In genomic region chr22:28702891-28703290, GRCh38 we compare ENCODE assay signal across 33 cellular contexts.
"Had no signal": no experiment of that assay in that cellular context is flagged by ENCODE, and none has a peak within 500 bp of the region (broad histone marks: within the 10 kb centered on the region; RNA-seq: fewer than 3 reads in every experiment).

No MANE protein-coding gene starts in this region.

- H3K27ac ChIP-seq: adrenal gland, body of pancreas, esophagus muscularis mucosa, foreskin keratinocyte, gastrocnemius medialis, heart right ventricle, VCaP had no signal

- H3K27ac Mint-ChIP-seq: activated CD8-positive, alpha-beta T cell treated with anti-CD3 and anti-CD28 coated beads for 36 hours; activated naive CD4-positive, alpha-beta T cell treated with anti-CD3 and anti-CD28 coated beads for 36 hours; activated naive CD4-positive, alpha-beta T cell treated with anti-CD3 and anti-CD28 coated beads, Interleukin-2, amount 50 U/mL, for 24 hours; activated naive CD8-positive, alpha-beta T cell treated with anti-CD3 and anti-CD28 coated beads for 36 hours; activated naive CD8-positive, alpha-beta T cell treated with anti-CD3 and anti-CD28 coated beads, Interleukin-2, amount 50 U/mL, for 24 hours; activated T-helper 1 cell treated with anti-CD3 and anti-CD28 coated beads, Interleukin-12 subunit alpha, Interleukin-12 subunit beta, Interleukin-2, Interleukin-4 antibody, amounts not matched to agents 30 ng/mL and 10 ng/mL and 1 ng/mL, durations not matched to agents 14 hours and 24 hours and 36 hours; activated T-helper 2 cell treated with anti-CD3 and anti-CD28 coated beads, Interferon-gamma antibody, Interleukin-2, Interleukin-4, amounts not matched to agents 10 μg/mL and 5 μg/mL and 100 μg/mL, durations not matched to agents 14 hours and 24 hours and 36 hours; effector memory CD8-positive, alpha-beta T cell; WTC11 had no signal

- H3K27me3 Mint-ChIP-seq: activated CD8-positive, alpha-beta T cell treated with anti-CD3 and anti-CD28 coated beads for 36 hours; activated naive CD8-positive, alpha-beta T cell treated with anti-CD3 and anti-CD28 coated beads for 36 hours; activated naive CD8-positive, alpha-beta T cell treated with anti-CD3 and anti-CD28 coated beads, Interleukin-2, amount 50 U/mL, for 24 hours; effector memory CD8-positive, alpha-beta T cell had no signal

- DNase-seq: activated CD4-positive, alpha-beta T cell treated with anti-CD3 and anti-CD28 coated beads for 48 hours; activated CD4-positive, alpha-beta T cell treated with anti-CD3 and anti-CD28 coated beads, Interleukin-2, amount 50 U/mL, for 1 hour; activated CD4-positive, alpha-beta T cell treated with anti-CD3 and anti-CD28 coated beads, Interleukin-2, amount 50 U/mL, for 48 hours; activated CD8-positive, alpha-beta memory T cell treated with anti-CD3 and anti-CD28 coated beads for 24 hours; activated CD8-positive, alpha-beta T cell treated with anti-CD3 and anti-CD28 coated beads for 36 hours; activated effector memory CD4-positive, alpha-beta T cell treated with anti-CD3 and anti-CD28 coated beads, Interleukin-2, amount 50 U/mL, for 16 hours; activated naive CD4-positive, alpha-beta T cell treated with anti-CD3 and anti-CD28 coated beads for 36 hours; activated naive CD8-positive, alpha-beta T cell treated with anti-CD3 and anti-CD28 coated beads for 36 hours; activated naive CD8-positive, alpha-beta T cell treated with anti-CD3 and anti-CD28 coated beads, Interleukin-2, amount 50 U/mL, for 24 hours; activated T-cell treated with anti-CD3 and anti-CD28 coated beads, Interleukin-2, amount 50 U/mL, for 4 hours; adrenal gland; amygdala; aorta; body of pancreas; caudate nucleus; cortex of kidney; dermis blood vessel endothelial cell; effector CD4-positive, alpha-beta T cell; effector memory CD8-positive, alpha-beta T cell; erythroblast; foreskin keratinocyte; gastrocnemius medialis; heart right ventricle; T-helper 2 cell had no signal

- H3K27me3 ChIP-seq: adrenal gland, body of pancreas, esophagus muscularis mucosa, foreskin keratinocyte, gastrocnemius medialis, heart right ventricle had no signal

- FAIRE-seq: colon, TTC549 had no signal

- H3K4me3 Mint-ChIP-seq: activated CD8-positive, alpha-beta T cell treated with anti-CD3 and anti-CD28 coated beads for 36 hours; activated naive CD4-positive, alpha-beta T cell treated with anti-CD3 and anti-CD28 coated beads for 36 hours; activated naive CD4-positive, alpha-beta T cell treated with anti-CD3 and anti-CD28 coated beads, Interleukin-2, amount 50 U/mL, for 24 hours; activated naive CD8-positive, alpha-beta T cell treated with anti-CD3 and anti-CD28 coated beads for 36 hours; activated naive CD8-positive, alpha-beta T cell treated with anti-CD3 and anti-CD28 coated beads, Interleukin-2, amount 50 U/mL, for 24 hours; activated T-cell treated with anti-CD3 and anti-CD28 coated beads, Interleukin-2, amount 50 U/mL, for 4 hours; activated T-helper 1 cell treated with anti-CD3 and anti-CD28 coated beads, Interleukin-12 subunit alpha, Interleukin-12 subunit beta, Interleukin-2, Interleukin-4 antibody, amounts not matched to agents 30 ng/mL and 10 ng/mL and 1 ng/mL, durations not matched to agents 14 hours and 24 hours and 36 hours; effector memory CD8-positive, alpha-beta T cell; WTC11 had no signal

- H3K4me1 ChIP-seq: adrenal gland, body of pancreas, esophagus muscularis mucosa, foreskin keratinocyte, gastrocnemius medialis, heart right ventricle had no signal

- H3K4me3 ChIP-seq: adrenal gland, body of pancreas, esophagus muscularis mucosa, gastrocnemius medialis, heart right ventricle had no signal

- H3K9me3 ChIP-seq: adrenal gland, body of pancreas, esophagus muscularis mucosa, gastrocnemius medialis, heart right ventricle had no signal

- H3K9me3 Mint-ChIP-seq: activated CD8-positive, alpha-beta T cell treated with anti-CD3 and anti-CD28 coated beads for 36 hours; activated naive CD4-positive, alpha-beta T cell treated with anti-CD3 and anti-CD28 coated beads for 36 hours; activated naive CD4-positive, alpha-beta T cell treated with anti-CD3 and anti-CD28 coated beads, Interleukin-2, amount 50 U/mL, for 24 hours; activated naive CD8-positive, alpha-beta T cell treated with anti-CD3 and anti-CD28 coated beads for 36 hours; activated naive CD8-positive, alpha-beta T cell treated with anti-CD3 and anti-CD28 coated beads, Interleukin-2, amount 50 U/mL, for 24 hours; activated T-cell treated with anti-CD3 and anti-CD28 coated beads, Interleukin-2, amount 50 U/mL, for 4 hours; activated T-helper 1 cell treated with anti-CD3 and anti-CD28 coated beads, Interleukin-12 subunit alpha, Interleukin-12 subunit beta, Interleukin-2, Interleukin-4 antibody, amounts not matched to agents 30 ng/mL and 10 ng/mL and 1 ng/mL, durations not matched to agents 14 hours and 24 hours and 36 hours; activated T-helper 2 cell treated with anti-CD3 and anti-CD28 coated beads, Interferon-gamma antibody, Interleukin-2, Interleukin-4, amounts not matched to agents 10 μg/mL and 5 μg/mL and 100 μg/mL, durations not matched to agents 14 hours and 24 hours and 36 hours; effector memory CD8-positive, alpha-beta T cell; WTC11 had no signal

- H3K36me3 ChIP-seq: adrenal gland, esophagus muscularis mucosa, gastrocnemius medialis had no signal

- H3K4me1 Mint-ChIP-seq: activated naive CD4-positive, alpha-beta T cell treated with anti-CD3 and anti-CD28 coated beads, Interleukin-2, amount 50 U/mL, for 24 hours; activated naive CD8-positive, alpha-beta T cell treated with anti-CD3 and anti-CD28 coated beads for 36 hours; WTC11 had no signal

- ATAC-seq: activated CD4-positive, CD25-positive, alpha-beta regulatory T cell treated with anti-CD3 and anti-CD28 coated beads, Interleukin-2, amount 50 U/mL, for 24 hours; activated CD8-positive, alpha-beta T cell treated with anti-CD3 and anti-CD28 coated beads for 36 hours; activated naive CD8-positive, alpha-beta T cell treated with anti-CD3 and anti-CD28 coated beads, Interleukin-2, amount 50 U/mL, for 24 hours; activated T-cell treated with anti-CD3 and anti-CD28 coated beads, Interleukin-2, amount 50 U/mL, for 4 hours; body of pancreas; effector memory CD8-positive, alpha-beta T cell; foreskin keratinocyte; gastrocnemius medialis; heart right ventricle; WTC11 had no signal
